Comparison of ENCODE assay signal across 21 cellular contexts in genomic region chr5:103505581-103506305, GRCh38. TPM values are rescaled to one million over a fixed set of nuclear protein-coding genes. Genes with fewer than 3 reads are reported as not detected.
DNase-seq lines count a peak whose midpoint lies in the region; ATAC-seq and TF ChIP-seq lines count a peak whose summit lies in the region.
"Had no signal": no experiment of that assay in that cellular context is flagged by ENCODE, and none has a peak within 500 bp of the region (broad histone marks: within the 10 kb centered on the region; RNA-seq: fewer than 3 reads in every experiment).

No MANE protein-coding gene starts in this region.

- TF ChIP-seq POLR2A in breast epithelium (IDR thresholded peaks at IDR 0.05), result no peak

- peaks cover 0 to 16% of the 10 kb centered on the region in 2 donors for H3K9me3 ChIP-seq in breast epithelium
- peaks cover 9% of the 10 kb centered on the region for H3K9me3 ChIP-seq in MG63
- H3K9me3 ChIP-seq: HAP-1, right lobe of liver had no signal

- no peaks in the 10 kb centered on the region for H3K9me3 Mint-ChIP-seq in MCF 10A (ENCODE audit: unreplicated experiment)
- H3K9me3 Mint-ChIP-seq: activated CD4-positive, alpha-beta T cell treated with anti-CD3 and anti-CD28 coated beads, Interleukin-2, amount 10 ng/mL, durations not matched to agents 24 days and 14 days; stimulated activated effector memory CD8-positive, alpha-beta T cell treated with anti-CD3 and anti-CD28 coated beads, Interleukin-12 subunit alpha, Interleukin-12 subunit beta, amount 100 ng/mL, for 72 hours had no signal

- H3K27me3 ChIP-seq in breast epithelium, result no peaks in the 10 kb centered on the region
- H3K27me3 ChIP-seq in MG63, result no peaks in the 10 kb centered on the region; the same call in none of the 2 replicates
- H3K27me3 ChIP-seq: right lobe of liver had no signal

- H3K27ac ChIP-seq in breast epithelium, result no peak overlapping the region
- no peak overlapping the region for H3K27ac ChIP-seq in RWPE1
- H3K27ac ChIP-seq: right lobe of liver had no signal

- no peak for ATAC-seq in GM21367 (IDR thresholded peaks at IDR 0.05; ENCODE audit: unreplicated experiment)
- ATAC-seq: activated naive CD8-positive, alpha-beta T cell treated with anti-CD3 and anti-CD28 coated beads, Interleukin-2, amount 50 U/mL, for 24 hours; activated T-cell treated with anti-CD3 and anti-CD28 coated beads, Interleukin-2, amount 50 U/mL, for 4 hours; esophagus mucosa; right lobe of liver; stimulated activated effector memory CD8-positive, alpha-beta T cell treated with anti-CD3 and anti-CD28 coated beads, Interleukin-12 subunit alpha, Interleukin-12 subunit beta, amount 100 ng/mL, for 72 hours had no signal

- POLR2A ChIA-PET in MCF 10A (lab: Yijun Ruan, JAX) (interaction anchor here (0.6 to 1.3 kb wide), 5 partner anchors 19 to 342 kb away, joined by 3 to 5 read pairs (median 4); no protein-coding TSS in a partner anchor), RWPE1 (lab: Yijun Ruan, JAX; ENCODE audit: low non-redundant PET) (interaction anchor here (0.6 kb wide), 1 partner anchor 23 kb away, joined by 3 read pairs; no protein-coding TSS in a partner anchor)

- CTCF ChIA-PET in MCF 10A (lab: Yijun Ruan, JAX), result interaction anchor here (0.8 to 1.2 kb wide), 3 partner anchors 30 to 1008 kb away, joined by 3 to 4 read pairs (median 3); no protein-coding TSS in a partner anchor
- CTCF ChIA-PET in RWPE1 (lab: Yijun Ruan, JAX), result interaction anchor here (0.7 kb wide), 1 partner anchor 502 kb away, joined by 3 read pairs; no protein-coding TSS in a partner anchor

- H3K4me3 Mint-ChIP-seq in MCF 10A (ENCODE audit: unreplicated experiment), result peak overlapping the region; percentile 38
- H3K4me3 Mint-ChIP-seq: activated CD4-positive, alpha-beta T cell treated with anti-CD3 and anti-CD28 coated beads, Interleukin-2, amount 10 ng/mL, durations not matched to agents 24 days and 14 days; activated naive CD8-positive, alpha-beta T cell treated with anti-CD3 and anti-CD28 coated beads, Interleukin-2, amount 50 U/mL, for 24 hours; activated T-cell treated with anti-CD3 and anti-CD28 coated beads, Interleukin-2, amount 50 U/mL, for 4 hours; neural crest cell; stimulated activated effector memory CD8-positive, alpha-beta T cell treated with anti-CD3 and anti-CD28 coated beads, Interleukin-12 subunit alpha, Interleukin-12 subunit beta, amount 100 ng/mL, for 72 hours had no signal

- BruUV-seq in MCF 10A (replicated peaks; lab: Mats Ljungman, UMichigan), result no TSS peak

- no peaks in the 10 kb centered on the region for H3K36me3 ChIP-seq in breast epithelium
- H3K36me3 ChIP-seq in MG63, result no peaks in the 10 kb centered on the region
- H3K36me3 ChIP-seq: HAP-1, right lobe of liver had no signal

- intact Hi-C loops in MCF 10A (cut with micrococcal nuclease), result no loop called here
- intact Hi-C loops in breast epithelium (cut with DNase I; ENCODE audit: low total_unique reads), result no loop called here

- H3K4me1 Mint-ChIP-seq in MCF 10A (ENCODE audit: insufficient read depth, unreplicated experiment), result peaks cover 17% of the 10 kb centered on the region
- H3K4me1 Mint-ChIP-seq: activated CD4-positive, alpha-beta T cell treated with anti-CD3 and anti-CD28 coated beads, Interleukin-2, amount 10 ng/mL, durations not matched to agents 24 days and 14 days; activated naive CD8-positive, alpha-beta T cell treated with anti-CD3 and anti-CD28 coated beads, Interleukin-2, amount 50 U/mL, for 24 hours; stimulated activated effector memory CD8-positive, alpha-beta T cell treated with anti-CD3 and anti-CD28 coated beads, Interleukin-12 subunit alpha, Interleukin-12 subunit beta, amount 100 ng/mL, for 72 hours had no signal

- H3K4me1 ChIP-seq in breast epithelium, result no peaks in the 10 kb centered on the region
- H3K4me1 ChIP-seq: right lobe of liver had no signal

- peak; percentile 89 for DNase-seq in MCF 10A (ENCODE audit: unreplicated experiment)
- no peak for DNase-seq in breast epithelium (ENCODE audit: low spot score in 2 of 2)
- DNase-seq in RWPE1 (ENCODE audit: low spot score), result peak; percentile 64
- peak; percentile 94 for DNase-seq in fibroblast of mammary gland (ENCODE audit: low read depth)
- peak; percentile 93 for DNase-seq in stromal cell of bone marrow (ENCODE audit: low read depth)
- DNase-seq in activated CD4-positive, alpha-beta T cell treated with anti-CD3 and anti-CD28 coated beads, Interleukin-2, amount 50 U/mL, for 1 hour, result no peak
- no peak for DNase-seq in MG63
- DNase-seq: activated CD4-positive, alpha-beta T cell treated with anti-CD3 and anti-CD28 coated beads, Interleukin-2, amount 10 ng/mL, durations not matched to agents 24 days and 14 days; activated naive CD8-positive, alpha-beta T cell treated with anti-CD3 and anti-CD28 coated beads, Interleukin-2, amount 50 U/mL, for 24 hours; activated T-cell treated with anti-CD3 and anti-CD28 coated beads, Interleukin-2, amount 50 U/mL, for 4 hours; cortex of kidney; DMS 273 treated with DMSO at 0.1 percent for 48 hours; NCI-H2029; NCI-H526 treated with DMSO at 0.1 percent for 48 hours; right lobe of liver had no signal

- H3K27me3 Mint-ChIP-seq in MCF 10A (ENCODE audit: insufficient read depth, unreplicated experiment), result no peaks in the 10 kb centered on the region

- no peak for TF ChIP-seq CTCF in MCF 10A (IDR thresholded peaks at IDR 0.05; ENCODE audit: unreplicated experiment)
- no peak for TF ChIP-seq CTCF in breast epithelium (IDR thresholded peaks at IDR 0.05)
- no peak for TF ChIP-seq CTCF in RWPE1 (conservative IDR thresholded peaks at IDR 0.05; ENCODE audit: low read depth)
- TF ChIP-seq CTCF in fibroblast of mammary gland (conservative IDR thresholded peaks at IDR 0.05; ENCODE audit: control insufficient read depth, insufficient read depth, low read depth, low read length), result no peak

- H3K36me3 Mint-ChIP-seq in MCF 10A (ENCODE audit: insufficient read depth, unreplicated experiment), result no peaks in the 10 kb centered on the region
- H3K36me3 Mint-ChIP-seq: stimulated activated effector memory CD8-positive, alpha-beta T cell treated with anti-CD3 and anti-CD28 coated beads, Interleukin-12 subunit alpha, Interleukin-12 subunit beta, amount 100 ng/mL, for 72 hours had no signal

- H3K27ac Mint-ChIP-seq in MCF 10A (ENCODE audit: low read depth, unreplicated experiment), result peak overlapping the region; percentile 31
- H3K27ac Mint-ChIP-seq: activated CD4-positive, alpha-beta T cell treated with anti-CD3 and anti-CD28 coated beads, Interleukin-2, amount 10 ng/mL, durations not matched to agents 24 days and 14 days; activated naive CD8-positive, alpha-beta T cell treated with anti-CD3 and anti-CD28 coated beads, Interleukin-2, amount 50 U/mL, for 24 hours; stimulated activated effector memory CD8-positive, alpha-beta T cell treated with anti-CD3 and anti-CD28 coated beads, Interleukin-12 subunit alpha, Interleukin-12 subunit beta, amount 100 ng/mL, for 72 hours had no signal

- H3K4me3 ChIP-seq in breast epithelium (no peak overlapping the region), fibroblast of mammary gland (ENCODE audit: control insufficient read depth, low read depth, low read length) (no peak overlapping the region), MG63 (no peak overlapping the region)
- H3K4me3 ChIP-seq: HAP-1, lung, right lobe of liver had no signal

RNA-seq across cellular contexts. Expression of gene NUDT12, which starts 56.8 kb away (rescaled TPM):
- total RNA-seq in MCF 10A (2022) (11.4 and 11.5 TPM in 2 replicates), breast epithelium (10 to 100 TPM; 11.8 to 31.0 (median 12.8) TPM)
- 10.8 and 19.1 TPM in 2 replicates for total RNA-seq in MG63 (2014; rRNA removed; shearing (Covaris generic); ENCODE audit: low replicate concordance)

Comparison
In these comparisons a context has a peak if more than half of its experiments do, and no peak if none do; other contexts are left out.
1. DNase-seq: peak in MCF 10A (single experiment), RWPE1 (single experiment), fibroblast of mammary gland (single experiment) and stromal cell of bone marrow (single experiment); none in breast epithelium (0 of 2), activated CD4-positive, alpha-beta T cell treated with anti-CD3 and anti-CD28 coated beads, Interleukin-2, amount 50 U/mL, for 1 hour (single experiment) and MG63 (single experiment).